Comparison of ENCODE assay signal across 21 cellular contexts in genomic region chr17:42041619-42042018, GRCh38. TPM values are rescaled to one million over a fixed set of nuclear protein-coding genes. Genes with fewer than 3 reads are reported as not detected.
DNase-seq lines count a peak whose midpoint lies in the region; ATAC-seq and TF ChIP-seq lines count a peak whose summit lies in the region.
"Had no signal": no experiment of that assay in that cellular context is flagged by ENCODE, and none has a peak within 500 bp of the region (broad histone marks: within the 10 kb centered on the region; RNA-seq: fewer than 3 reads in every experiment).

No MANE protein-coding gene starts in this region.

- CTCF ChIA-PET in SK-N-SH (lab: Yijun Ruan, JAX), result interaction anchor here (0.6 to 5.8 kb wide), 7 partner anchors 10 to 782 kb away, joined by 3 to 34 read pairs (median 3); partner anchors contain the start of genes BECN1 and C17orf113

- H3K4me3 Mint-ChIP-seq in nephron progenitor cell, result no peak overlapping the region
- H3K4me3 Mint-ChIP-seq: CD14-positive monocyte; CD4-positive, alpha-beta T cell; CD8-positive, alpha-beta memory T cell had no signal

- H3K9ac ChIP-seq in SK-N-SH, result no peak overlapping the region
- H3K9ac ChIP-seq: BLaER1 treated with 17β-estradiol and CSF1 and Interleukin-3, amounts not matched to agents 10 nM and 100 nM had no signal

- no peak overlapping the region for H3K4me2 ChIP-seq in SK-N-SH
- H3K4me2 ChIP-seq: BLaER1 treated with 17β-estradiol and CSF1 and Interleukin-3, amounts not matched to agents 10 nM and 100 nM had no signal

- TF ChIP-seq EP300 in SK-N-SH (IDR thresholded peaks at IDR 0.05; ENCODE audit: borderline replicate concordance in 1 of 2, low read depth in 1 of 2, low read length in 1 of 2) (no peak), Ishikawa (IDR thresholded peaks at IDR 0.05; ENCODE audit: borderline replicate concordance) (no peak)

- no peak for ATAC-seq in SK-N-SH treated with all-trans-retinoic acid at 6 μM for 48 hours
- ATAC-seq: GM12878 had no signal

- H3K4me1 Mint-ChIP-seq in nephron progenitor cell, result peaks cover 26% of the 10 kb centered on the region
- H3K4me1 Mint-ChIP-seq: CD8-positive, alpha-beta memory T cell had no signal

- no peaks in the 10 kb centered on the region for H3K79me2 ChIP-seq in SK-N-SH (ENCODE audit: insufficient read depth)

- H3K9me2 ChIP-seq in SK-N-SH, result no peaks in the 10 kb centered on the region

- no peaks in the 10 kb centered on the region for H3K9me3 Mint-ChIP-seq in nephron progenitor cell
- H3K9me3 Mint-ChIP-seq: CD4-positive, alpha-beta T cell; CD8-positive, alpha-beta memory T cell had no signal

- TF ChIP-seq RAD21 in SK-N-SH (IDR thresholded peaks at IDR 0.05; ENCODE audit: low read length) (no peak), Ishikawa (IDR thresholded peaks at IDR 0.05; ENCODE audit: low read depth) (no peak)

- POLR2A ChIA-PET in SK-N-SH (lab: Yijun Ruan, JAX), result interaction anchor here (1.6 kb wide), 1 partner anchor 24 kb away, joined by 4 read pairs; the partner anchor contains the start of gene DNAJC7

- no peaks in the 10 kb centered on the region for H3K36me3 ChIP-seq in SK-N-SH (replicated peaks in 1 of 2; ENCODE audit: control insufficient read depth in 1 of 2, insufficient read depth in 2 of 2, low read length in 1 of 2)
- H3K36me3 ChIP-seq in H7 (replicated peaks; ENCODE audit: control insufficient read depth, insufficient read depth, low read length), result no peaks in the 10 kb centered on the region
- H3K36me3 ChIP-seq: BE2C; BLaER1 treated with 17β-estradiol and CSF1 and Interleukin-3, amounts not matched to agents 10 nM and 100 nM had no signal

- H2AFZ ChIP-seq in SK-N-SH (ENCODE audit: low read depth), result no peak overlapping the region

- TF ChIP-seq CTCF in SK-N-SH (IDR thresholded peaks at IDR 0.05) (no peak), nephron progenitor cell (IDR thresholded peaks at IDR 0.05) (no peak)

- H3K4me1 ChIP-seq in SK-N-SH (ENCODE audit: control insufficient read depth in 1 of 2, insufficient read depth in 2 of 2, low read depth in 1 of 2, low read length in 1 of 2), result no peaks in the 10 kb centered on the region
- H3K4me1 ChIP-seq: BE2C; BLaER1 treated with 17β-estradiol and CSF1 and Interleukin-3, amounts not matched to agents 10 nM and 100 nM had no signal

- H4K20me1 ChIP-seq in SK-N-SH (ENCODE audit: insufficient read depth), result no peaks in the 10 kb centered on the region

- no peaks in the 10 kb centered on the region for H3K27me3 ChIP-seq in SK-N-SH (ENCODE audit: insufficient read depth)
- H3K27me3 ChIP-seq in H7 (ENCODE audit: control insufficient read depth, insufficient read depth, low read length), result no peaks in the 10 kb centered on the region
- H3K27me3 ChIP-seq: BE2C had no signal

- H3F3A ChIP-seq in SK-N-SH (replicated peaks; ENCODE audit: insufficient read depth), result no peaks in the 10 kb centered on the region

- peak overlapping the region; percentile 73 for H3K27ac Mint-ChIP-seq in nephron progenitor cell
- H3K27ac Mint-ChIP-seq: CD14-positive monocyte; CD4-positive, alpha-beta T cell; CD8-positive, alpha-beta memory T cell had no signal

- no peaks in the 10 kb centered on the region for H3K9me3 ChIP-seq in SK-N-SH
- H3K9me3 ChIP-seq: BE2C; BLaER1 treated with 17β-estradiol and CSF1 and Interleukin-3, amounts not matched to agents 10 nM and 100 nM had no signal

- in situ Hi-C loops in ACHN (cut with HindIII; ENCODE audit: low pct_ligation_motif_present, low pct_unique_long_range_greater_than_20kb, low sequenced_read_pairs), result no loop called here

- no peak overlapping the region for H3K27ac ChIP-seq in SK-N-SH (ENCODE audit: low read depth in 2 of 2, low read length in 1 of 2)
- H3K27ac ChIP-seq: 22Rv1; BLaER1 treated with 17β-estradiol and CSF1 and Interleukin-3, amounts not matched to agents 10 nM and 100 nM had no signal

- H3K27me3 Mint-ChIP-seq in nephron progenitor cell (ENCODE audit: low read depth, poor library complexity), result peaks cover 3% of the 10 kb centered on the region

- no peaks in the 10 kb centered on the region for H3K36me3 Mint-ChIP-seq in nephron progenitor cell (ENCODE audit: low read depth)
- H3K36me3 Mint-ChIP-seq: CD14-positive monocyte had no signal

- DNase-seq in SK-N-SH (no peak), nephron progenitor cell (no peak), H7 (no peak), NCI-H128 (lab: John Stamatoyannopoulos, UW; ENCODE audit: unreplicated experiment) (no peak), ACHN (no peak)
- DNase-seq: AML-193; BE2C; CD4-positive, alpha-beta T cell; CD8-positive, alpha-beta memory T cell; DMS 273 treated with DMSO at 0.1 percent for 48 hours; DMS79; EL; GDM1; GOT3; HCEC 1CT had no signal

- H3K4me3 ChIP-seq in SK-N-SH (ENCODE audit: low read depth in 2 of 2, low read length in 1 of 2) (no peak overlapping the region), H7 (ENCODE audit: insufficient read depth, low read depth, low read length) (no peak overlapping the region)
- H3K4me3 ChIP-seq: BLaER1 treated with 17β-estradiol and CSF1 and Interleukin-3, amounts not matched to agents 10 nM and 100 nM; GM12878 had no signal

TF ChIP-seq in SK-N-SH treated with all-trans-retinoic acid at 6 μM for 48 hours, 23 proteins besides CTCF, POLR2A, EP300 and RAD21 (continues in another document):
- TF ChIP-seq TSHZ2 (CRISPR knock-in tag; IDR thresholded peaks at IDR 0.05), result no peak
- TF ChIP-seq ZFP30 (CRISPR knock-in tag; IDR thresholded peaks at IDR 0.05), result no peak

TF ChIP-seq in Ishikawa, 13 proteins besides CTCF, POLR2A, EP300 and RAD21:
- TF ChIP-seq REST (IDR thresholded peaks at IDR 0.05; ENCODE audit: low read depth) (peak; percentile 63; the same call in 1 of the 2 replicates), TCF12 (IDR thresholded peaks at IDR 0.05; ENCODE audit: low read depth) (no peak)

RNA-seq across cellular contexts. Expression of gene C17orf113, which starts 8.8 kb away (rescaled TPM):
- polyA plus RNA-seq in SK-N-SH (2012; rRNA removed), result 0.44 and 0.52 TPM in 2 replicates
- 0.19 and 0.45 TPM in 2 replicates for polyA plus RNA-seq in SK-N-SH (2012; cell fraction: cytosol; rRNA removed)
- 0.83 and 0.94 TPM in 2 replicates for polyA plus RNA-seq in SK-N-SH (2012; cell fraction: nucleus; rRNA removed)
- total RNA-seq in H7 (2014; rRNA removed; shearing (Covaris generic)), result 1.0 and 1.1 TPM in 2 replicates

RNA-seq across cellular contexts. Expression of gene NKIRAS2, which starts 21.7 kb away (rescaled TPM):
- 89.8 and 91.8 TPM in 2 replicates for polyA plus RNA-seq in SK-N-SH (2012; rRNA removed)
- 61.8 and 74.3 TPM in 2 replicates for polyA plus RNA-seq in SK-N-SH (2012; cell fraction: cytosol; rRNA removed)
- polyA plus RNA-seq in SK-N-SH (2012; cell fraction: nucleus; rRNA removed), result 56.1 and 72.7 TPM in 2 replicates
- 31.4 and 35.0 TPM in 2 replicates for total RNA-seq in H7 (2014; rRNA removed; shearing (Covaris generic))

RNA-seq across cellular contexts. Expression of gene DNAJC7, which starts 24.4 kb away (rescaled TPM):
- 38.8 and 48.5 TPM in 2 replicates for polyA plus RNA-seq in SK-N-SH (2012; rRNA removed)
- 63.0 and 77.9 TPM in 2 replicates for polyA plus RNA-seq in SK-N-SH (2012; cell fraction: cytosol; rRNA removed)
- 24.5 and 41.2 TPM in 2 replicates for polyA plus RNA-seq in SK-N-SH (2012; cell fraction: nucleus; rRNA removed)
- 83.4 and 97.3 TPM in 2 replicates for total RNA-seq in H7 (2014; rRNA removed; shearing (Covaris generic))

RNA-seq across cellular contexts. Expression of gene ZNF385C, which starts 56.7 kb away (rescaled TPM):
- polyA plus RNA-seq in SK-N-SH (2012; rRNA removed), result 0.05 and 0.13 TPM in 2 replicates
- 0.05 and 0.09 TPM in 2 replicates for polyA plus RNA-seq in SK-N-SH (2012; cell fraction: cytosol; rRNA removed)
- 0.06 and 0.27 TPM in 2 replicates for polyA plus RNA-seq in SK-N-SH (2012; cell fraction: nucleus; rRNA removed)
- total RNA-seq in H7 (2014; rRNA removed; shearing (Covaris generic)), result 2.7 and 3.8 TPM in 2 replicates
- total RNA-seq: CD8-positive, alpha-beta memory T cell; GM12878 had no signal
- polyA plus RNA-seq: CD8-positive, alpha-beta memory T cell had no signal
